8 cellular contexts compared by ENCODE assay signal in the genomic region with DNA sequence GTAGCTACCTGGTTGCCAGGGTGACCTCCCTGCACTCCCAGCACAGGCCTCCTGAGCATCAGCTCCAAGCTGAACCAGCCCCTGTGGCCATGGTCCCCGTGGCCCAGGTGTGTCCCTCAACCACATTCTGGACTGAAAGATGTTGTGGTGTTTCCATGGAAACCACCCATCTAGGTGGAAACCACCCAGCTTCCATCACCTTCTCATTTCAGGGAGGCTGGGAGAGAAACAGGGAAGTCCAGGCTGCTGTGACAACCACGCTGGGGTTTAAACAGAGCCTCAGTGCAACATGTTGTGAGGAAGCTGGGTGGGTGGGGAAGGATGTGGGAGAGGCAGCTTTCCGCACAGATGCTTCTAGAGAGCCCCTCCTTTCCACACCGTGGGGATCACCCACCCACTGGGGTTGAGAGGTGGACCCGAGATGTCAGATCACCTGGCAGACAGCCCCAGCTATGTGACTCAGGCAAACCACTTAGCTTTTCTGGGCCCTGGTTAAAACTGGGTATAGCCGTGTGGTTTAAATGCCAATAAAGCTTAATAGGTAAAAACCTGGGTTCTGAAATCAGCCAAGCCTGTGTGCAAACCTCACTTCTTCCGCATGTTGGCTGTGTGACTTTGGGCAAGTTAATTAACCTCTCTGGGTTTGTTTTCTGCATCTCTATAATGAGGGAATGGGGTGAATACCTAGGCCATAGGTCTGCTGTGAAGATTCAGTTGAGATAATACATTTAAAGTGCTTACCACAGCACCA. TPM values are rescaled to one million over a fixed set of nuclear protein-coding genes. Genes with fewer than 3 reads are reported as not detected.
DNase-seq lines count a peak whose midpoint lies in the region; ATAC-seq, FAIRE-seq and TF ChIP-seq lines count a peak whose summit lies in the region.

No MANE protein-coding gene starts in this region.

- H3F3A ChIP-seq in GM23248 (ENCODE audit: insufficient read depth) = peaks cover 10% of the 10 kb centered on the region; the same call in 1 of the 2 replicates

- WGBS in GM23248 (ENCODE audit: low coverage in 1 of 2, low lambda C conversion rate in 2 of 2, missing lambda C conversion rate in 2 of 2), 2 experiments = 60 to 65% methylated on average over 7 of the region's 7 CpGs

- no peaks in the 10 kb centered on the region for H3K9me2 ChIP-seq in GM23248 (ENCODE audit: insufficient read depth)

- DNase-seq in GM12892 (ENCODE audit: insufficient read length) = peak; percentile 52
- DNase-seq in UCSD-AML1 (lab: John Stamatoyannopoulos, UW; ENCODE audit: unreplicated experiment) = peak; percentile 61
- DNase-seq in effector memory CD4-positive, alpha-beta T cell = peak; percentile 57 to 74 (median 69)
- peak; percentile 79 for DNase-seq in stimulated activated naive CD8-positive, alpha-beta T cell treated with anti-CD3 and anti-CD28 coated beads, Interleukin-15, Interleukin-2, amounts not matched to agents 100 U/mL and 50 U/mL, for 24 hours
- DNase-seq in HAP-1 (ENCODE audit: low spot score in 2 of 2) = no peak
- no peak for DNase-seq in NCI-H1694 (lab: John Stamatoyannopoulos, UW)
- DNase-seq in GM23248 = no peak

- no peak overlapping the region for H3K4me2 ChIP-seq in GM23248 (ENCODE audit: unreplicated experiment)

- no peak overlapping the region for H3K9ac ChIP-seq in GM23248

- no peak overlapping the region for H2AFZ ChIP-seq in GM23248

- H3K36me3 ChIP-seq in effector memory CD4-positive, alpha-beta T cell (ENCODE audit: control insufficient read depth, insufficient read depth, low read length) = peaks cover 25% of the 10 kb centered on the region
- no peaks in the 10 kb centered on the region for H3K36me3 ChIP-seq in HAP-1 (replicated peaks)
- no peaks in the 10 kb centered on the region for H3K36me3 ChIP-seq in GM23248 (ENCODE audit: low read depth)

- H3K9me3 ChIP-seq in effector memory CD4-positive, alpha-beta T cell (ENCODE audit: control insufficient read depth, low read length) = no peaks in the 10 kb centered on the region
- H3K9me3 ChIP-seq in HAP-1 = no peaks in the 10 kb centered on the region
- no peaks in the 10 kb centered on the region for H3K9me3 ChIP-seq in GM23248 (ENCODE audit: low read depth)

- no peaks in the 10 kb centered on the region for H3K79me2 ChIP-seq in GM23248 (ENCODE audit: insufficient read depth)

- peak; percentile 98 for FAIRE-seq in GM12892 (lab: Jason Lieb, UNC)

- TF ChIP-seq POLR2A in GM12892 (IDR thresholded peaks at IDR 0.05; ENCODE audit: low read depth, low read length) = 0 out of 2 replicates have a peak, but pooled peaks have one; percentile 15

- in situ Hi-C loops in HAP-1 (cut with MboI; ENCODE audit: low sequenced_read_pairs) (no loop called here), GM23248 (cut with MboI) (no loop called here)

- no peaks in the 10 kb centered on the region for H3K27me3 ChIP-seq in effector memory CD4-positive, alpha-beta T cell (replicated peaks; ENCODE audit: control insufficient read depth, insufficient read depth, low read length, poor library complexity, severe bottlenecking)
- H3K27me3 ChIP-seq in HAP-1 (ENCODE audit: low read depth) (no peaks in the 10 kb centered on the region), GM23248 (replicated peaks; ENCODE audit: insufficient read depth) (no peaks in the 10 kb centered on the region)

- peak overlapping the region; percentile 76 for H3K27ac ChIP-seq in effector memory CD4-positive, alpha-beta T cell (ENCODE audit: insufficient read depth, low read length, poor library complexity, severe bottlenecking)
- no peak overlapping the region for H3K27ac ChIP-seq in GM23248

- H3K4me1 ChIP-seq in effector memory CD4-positive, alpha-beta T cell (ENCODE audit: control insufficient read depth, insufficient read depth, low read length, poor library complexity, severe bottlenecking) = peaks cover 65% of the 10 kb centered on the region
- no peaks in the 10 kb centered on the region for H3K4me1 ChIP-seq in HAP-1
- peaks cover 8% of the 10 kb centered on the region for H3K4me1 ChIP-seq in GM23248 (ENCODE audit: insufficient read depth)

- ATAC-seq in HG02610 (IDR thresholded peaks at IDR 0.05; ENCODE audit: unreplicated experiment) = peak; percentile 60
- peak; percentile 71 for ATAC-seq in stimulated activated naive CD8-positive, alpha-beta T cell treated with anti-CD3 and anti-CD28 coated beads, Interleukin-15, Interleukin-2, amounts not matched to agents 100 U/mL and 50 U/mL, for 24 hours

- H4K20me1 ChIP-seq in GM23248 (ENCODE audit: insufficient read depth) = no peaks in the 10 kb centered on the region

- no peak overlapping the region for H3K4me3 ChIP-seq in effector memory CD4-positive, alpha-beta T cell (ENCODE audit: insufficient read depth, low read depth, low read length, poor library complexity, severe bottlenecking)
- H3K4me3 ChIP-seq in HAP-1 (no peak overlapping the region), GM23248 (no peak overlapping the region)

RNA-seq across cellular contexts. Expression of gene CD82, which starts 46.4 kb away (rescaled TPM):
- polyA plus RNA-seq in GM12892 (2012; ENCODE audit: missing spikeins) = 109 TPM
- 4.8 and 9.9 TPM in 2 replicates for total RNA-seq in GM23248 (2014; rRNA removed; shearing (Covaris generic))
- 6.0 and 8.6 TPM in 2 replicates for polyA plus RNA-seq in GM23248 (2016; fragmentation: Nextera tagmentation; extraction: Ambion mirVana)

Comparison
In these comparisons a context has a peak if more than half of its experiments do, and no peak if none do; other contexts are left out.
1. DNase-seq: peak in GM12892 (single experiment), UCSD-AML1 (single experiment), effector memory CD4-positive, alpha-beta T cell (3 of 3) and stimulated activated naive CD8-positive, alpha-beta T cell treated with anti-CD3 and anti-CD28 coated beads, Interleukin-15, Interleukin-2, amounts not matched to agents 100 U/mL and 50 U/mL, for 24 hours (single experiment); none in HAP-1 (0 of 2), NCI-H1694 (single experiment) and GM23248 (single experiment).